In genomic region chr1:181987996-181988395, GRCh38 we compare ENCODE assay signal across 26 cellular contexts.
DNase-seq lines count a peak whose midpoint lies in the region; ATAC-seq, FAIRE-seq and TF ChIP-seq lines count a peak whose summit lies in the region.
"Had no signal": no experiment of that assay in that cellular context is flagged by ENCODE, and none has a peak within 500 bp of the region (broad histone marks: within the 10 kb centered on the region; RNA-seq: fewer than 3 reads in every experiment).

No MANE protein-coding gene starts in this region.

- H3K27ac Mint-ChIP-seq in H9 = no peak overlapping the region
- H3K27ac Mint-ChIP-seq in stimulated activated naive B cell treated with anti-CD40 and anti-IgM and Interleukin-4, amounts not matched to agents 10 μg/mL and 1 μg/mL and 100 μg/mL, for 72 hours = no peak overlapping the region
- H3K27ac Mint-ChIP-seq: CD14-positive monocyte; CD4-positive, alpha-beta memory T cell; CD4-positive, CD25-positive, alpha-beta regulatory T cell; CD8-positive, alpha-beta memory T cell had no signal

- no peak overlapping the region for H2BK5ac ChIP-seq in H9 (ENCODE audit: insufficient read length, low read length)

- no peaks in the 10 kb centered on the region for H3K36me3 ChIP-seq in BLaER1 treated with 17β-estradiol and CSF1 and Interleukin-3, amounts not matched to agents 10 nM and 100 nM
- H3K36me3 ChIP-seq in K562 (ENCODE audit: control insufficient read depth, insufficient read depth, low read length) = no peaks in the 10 kb centered on the region
- H3K36me3 ChIP-seq in thyroid gland = no peaks in the 10 kb centered on the region
- H3K36me3 ChIP-seq in PC-3 (ENCODE audit: low read depth, low read length) = no peaks in the 10 kb centered on the region
- H3K36me3 ChIP-seq: BE2C had no signal

- ATAC-seq in K562 = no peak
- no peak for ATAC-seq in PC-3
- no peak for ATAC-seq in stimulated activated naive B cell treated with anti-CD40 and anti-IgM and Interleukin-4, amounts not matched to agents 10 μg/mL and 1 μg/mL and 100 μg/mL, for 72 hours (replicated peaks)
- ATAC-seq: GM12878 had no signal

- no peak overlapping the region for H3K4ac ChIP-seq in H9 (ENCODE audit: low read depth, low read length)

- H3K4me3 Mint-ChIP-seq in H9 = no peak overlapping the region
- H3K4me3 Mint-ChIP-seq in stimulated activated naive B cell treated with anti-CD40 and anti-IgM and Interleukin-4, amounts not matched to agents 10 μg/mL and 1 μg/mL and 100 μg/mL, for 72 hours = no peak overlapping the region
- H3K4me3 Mint-ChIP-seq: CD14-positive monocyte; CD4-positive, alpha-beta memory T cell; CD4-positive, CD25-positive, alpha-beta regulatory T cell; CD8-positive, alpha-beta memory T cell had no signal

- H3K18ac ChIP-seq in H9 (ENCODE audit: insufficient read length, low read depth, low read length) = no peak overlapping the region

- no peak overlapping the region for H4K91ac ChIP-seq in H9 (ENCODE audit: insufficient read length, low read depth, low read length)

- H3K36me3 Mint-ChIP-seq in H9 (ENCODE audit: insufficient read depth in 1 of 3, low read depth in 3 of 3) = no peaks in the 10 kb centered on the region
- no peaks in the 10 kb centered on the region for H3K36me3 Mint-ChIP-seq in stimulated activated naive B cell treated with anti-CD40 and anti-IgM and Interleukin-4, amounts not matched to agents 10 μg/mL and 1 μg/mL and 100 μg/mL, for 72 hours
- H3K36me3 Mint-ChIP-seq: CD14-positive monocyte; CD4-positive, alpha-beta memory T cell; CD4-positive, CD25-positive, alpha-beta regulatory T cell; CD8-positive, alpha-beta memory T cell had no signal

- no peaks in the 10 kb centered on the region for H3K9me3 ChIP-seq in BLaER1 treated with 17β-estradiol and CSF1 and Interleukin-3, amounts not matched to agents 10 nM and 100 nM (replicated peaks in 1 of 11)
- H3K9me3 ChIP-seq in K562 (replicated peaks; ENCODE audit: control insufficient read depth, insufficient read depth, low read depth, low read length) = no peaks in the 10 kb centered on the region
- H3K9me3 ChIP-seq in thyroid gland = no peaks in the 10 kb centered on the region
- no peaks in the 10 kb centered on the region for H3K9me3 ChIP-seq in H9 (ENCODE audit: control insufficient read depth, low read depth, low read length)
- H3K9me3 ChIP-seq in PC-3 (ENCODE audit: low read length) = no peaks in the 10 kb centered on the region
- H3K9me3 ChIP-seq: BE2C had no signal

- H3K23me2 ChIP-seq in H9 (ENCODE audit: insufficient read length, low read depth, low read length, poor library complexity, severe bottlenecking) = no peaks in the 10 kb centered on the region

- no peaks in the 10 kb centered on the region for H3K79me2 ChIP-seq in K562 (ENCODE audit: control insufficient read depth, insufficient read depth, low read length)
- no peaks in the 10 kb centered on the region for H3K79me2 ChIP-seq in H9 (ENCODE audit: insufficient read depth, low read length)
- no peaks in the 10 kb centered on the region for H3K79me2 ChIP-seq in PC-3 (ENCODE audit: low read length)

- H3K9me3 Mint-ChIP-seq in H9 = no peaks in the 10 kb centered on the region
- no peaks in the 10 kb centered on the region for H3K9me3 Mint-ChIP-seq in stimulated activated naive B cell treated with anti-CD40 and anti-IgM and Interleukin-4, amounts not matched to agents 10 μg/mL and 1 μg/mL and 100 μg/mL, for 72 hours
- H3K9me3 Mint-ChIP-seq: CD4-positive, alpha-beta memory T cell had no signal

- no peak overlapping the region for H3K56ac ChIP-seq in H9 (ENCODE audit: insufficient read length, low read depth, low read length)

- H3K4me2 ChIP-seq in BLaER1 treated with 17β-estradiol and CSF1 and Interleukin-3, amounts not matched to agents 10 nM and 100 nM = peak overlapping the region; percentile 45 to 86 (median 71); a peak in 19 of 22 replicates
- H3K4me2 ChIP-seq in K562 (ENCODE audit: insufficient read depth, low read length) (no peak overlapping the region), H9 (ENCODE audit: insufficient read depth, insufficient read length, low read length) (no peak overlapping the region), PC-3 (ENCODE audit: low read length) (no peak overlapping the region)

- no peaks in the 10 kb centered on the region for H3K9me2 ChIP-seq in PC-3 (replicated peaks; ENCODE audit: low read length)

- no peak overlapping the region for H2BK120ac ChIP-seq in H9 (ENCODE audit: low read depth, low read length, poor library complexity, severe bottlenecking)

- no peak overlapping the region for H4K5ac ChIP-seq in H9 (ENCODE audit: insufficient read length, low read depth, low read length)

- H4K20me1 ChIP-seq in BLaER1 treated with 17β-estradiol and CSF1 and Interleukin-3, amounts not matched to agents 10 nM and 100 nM = 0 out of 22 replicates have a peak, but pooled peaks cover 0 to 5% (median 0%) of the 10 kb centered on the region in 11 experiments
- no peaks in the 10 kb centered on the region for H4K20me1 ChIP-seq in K562 (replicated peaks; ENCODE audit: control insufficient read depth, insufficient read depth, low read length)
- H4K20me1 ChIP-seq in H9 (ENCODE audit: control insufficient read depth, insufficient read depth, insufficient read length) = no peaks in the 10 kb centered on the region
- no peaks in the 10 kb centered on the region for H4K20me1 ChIP-seq in PC-3 (ENCODE audit: low read length)

- POLR2A ChIA-PET in K562 (lab: Yijun Ruan, JAX) (no interaction called here), PC-3 (lab: Charles Lee; ENCODE audit: unreplicated experiment) (no interaction called here)

- no peak overlapping the region for H3K27ac ChIP-seq in BLaER1 treated with 17β-estradiol and CSF1 and Interleukin-3, amounts not matched to agents 10 nM and 100 nM
- H3K27ac ChIP-seq in K562 (ENCODE audit: extremely low read depth, low read depth, low read length) (no peak overlapping the region), thyroid gland (peak overlapping the region; percentile 20 to 43 (median 37)), H9 (ENCODE audit: insufficient read length, low read depth, low read length) (no peak overlapping the region), PC-3 (ENCODE audit: low read length) (no peak overlapping the region)

- TF ChIP-seq CTCF in K562 (IDR thresholded peaks at IDR 0.05 in 2 of 3, conservative IDR thresholded peaks at IDR 0.05 in 1 of 3; ENCODE audit: insufficient read depth in 2 of 3, low read depth in 1 of 3, low read length in 3 of 3) (no peak), thyroid gland (IDR thresholded peaks at IDR 0.05) (no peak), H9 (conservative IDR thresholded peaks at IDR 0.05) (no peak), PC-3 (conservative IDR thresholded peaks at IDR 0.05; ENCODE audit: low read depth, low read length) (no peak)

- peaks cover 0 to 15% (median 0%) of the 10 kb centered on the region in 11 experiments; a peak in 4 of 22 replicates for H3K27me3 ChIP-seq in BLaER1 treated with 17β-estradiol and CSF1 and Interleukin-3, amounts not matched to agents 10 nM and 100 nM
- peaks cover 0 to 11% of the 10 kb centered on the region in 2 experiments; a peak in 2 of 5 replicates for H3K27me3 ChIP-seq in K562 (ENCODE audit: control insufficient read depth in 2 of 2, insufficient read depth in 2 of 2, low read length in 2 of 2)
- no peaks in the 10 kb centered on the region for H3K27me3 ChIP-seq in thyroid gland
- H3K27me3 ChIP-seq in H9 (ENCODE audit: insufficient read depth, low read length) = 0 out of 2 replicates have a peak, but pooled peaks cover 1% of the 10 kb centered on the region
- H3K27me3 ChIP-seq in PC-3 (ENCODE audit: low read length) = peaks cover 32% of the 10 kb centered on the region
- H3K27me3 ChIP-seq: BE2C had no signal

- TF ChIP-seq RAD21 in K562 (CRISPR knock-in tag; conservative IDR thresholded peaks at IDR 0.05 in 1 of 2, IDR thresholded peaks at IDR 0.05 in 1 of 2) = no peak

- no peaks in the 10 kb centered on the region for H3F3A ChIP-seq in PC-3 (ENCODE audit: low read length, unreplicated experiment)

- H3K27me3 Mint-ChIP-seq in H9 (ENCODE audit: low read depth) = no peaks in the 10 kb centered on the region; the same call in 1 of the 2 replicates
- H3K27me3 Mint-ChIP-seq in stimulated activated naive B cell treated with anti-CD40 and anti-IgM and Interleukin-4, amounts not matched to agents 10 μg/mL and 1 μg/mL and 100 μg/mL, for 72 hours = peaks cover 18 to 25% of the 10 kb centered on the region in 2 donors

- CTCF ChIA-PET in K562 (lab: Yijun Ruan, JAX; ENCODE audit: low intra/inter-chr PET ratio) (no interaction called here), PC-3 (lab: Charles Lee) (no interaction called here)

- no peak for FAIRE-seq in K562 (lab: Jason Lieb, UNC)
- FAIRE-seq: A204.1, GM12878, GM12892, GM18507 had no signal

- DNase-seq in K562 (ENCODE audit: extremely low read depth in 1 of 4, low spot score in 3 of 4) = no peak
- DNase-seq in thyroid gland = no peak
- no peak for DNase-seq in H9
- DNase-seq in PC-3 = no peak
- no peak for DNase-seq in stimulated activated naive B cell treated with anti-CD40 and anti-IgM and Interleukin-4, amounts not matched to agents 10 μg/mL and 1 μg/mL and 100 μg/mL, for 72 hours
- DNase-seq: 8988T; ACHN; BE2C; C1 segment of cervical spinal cord; CD4-positive, alpha-beta memory T cell; CD4-positive, CD25-positive, alpha-beta regulatory T cell; CD8-positive, alpha-beta memory T cell; COR-L47; DMS 273 treated with DMSO at 0.1 percent for 48 hours; DMS153; DMS53; DMS79; DND-41; EL; GDM1 had no signal

- no peak overlapping the region for H2AFZ ChIP-seq in K562 (ENCODE audit: low read depth, low read length)
- no peak overlapping the region for H2AFZ ChIP-seq in H9 (ENCODE audit: low read length)
- no peak overlapping the region for H2AFZ ChIP-seq in PC-3 (ENCODE audit: low read length)

- H2AK5ac ChIP-seq in H9 (ENCODE audit: insufficient read length, low read length) = no peak overlapping the region

- no peak overlapping the region for H2BK12ac ChIP-seq in H9 (ENCODE audit: insufficient read length, low read depth, low read length)

- no peak overlapping the region for H2BK15ac ChIP-seq in H9 (ENCODE audit: low read depth, low read length)

- BruUV-seq in K562 (replicated peaks; lab: Mats Ljungman, UMichigan) (no TSS peak), PC-3 (replicated peaks; lab: Mats Ljungman, UMichigan) (no TSS peak)

- in situ Hi-C loops in K562 (cut with MboI) = no loop called here

- H3K79me1 ChIP-seq in H9 (ENCODE audit: insufficient read depth, low read depth, low read length, poor library complexity, severe bottlenecking) = no peaks in the 10 kb centered on the region

- 0% methylated on average over 2 of the region's 2 CpGs for WGBS in K562 (ENCODE audit: insufficient coverage, low coverage, missing lambda C conversion rate)
- WGBS in thyroid gland, 2 donors = 62 to 71% methylated on average over 2 of the region's 2 CpGs
- no CpG with 5 or more reads among the region's 2 CpGs for WGBS in H9 (ENCODE audit: extremely low coverage, insufficient read length, low lambda C conversion rate)

- H3K9ac ChIP-seq in BLaER1 treated with 17β-estradiol and CSF1 and Interleukin-3, amounts not matched to agents 10 nM and 100 nM = no peak overlapping the region
- H3K9ac ChIP-seq in K562 (ENCODE audit: insufficient read depth in 1 of 2, low read depth in 2 of 2, low read length in 2 of 2) (no peak overlapping the region), H9 (ENCODE audit: extremely low read depth, insufficient read length, low read length) (no peak overlapping the region), PC-3 (ENCODE audit: low read length) (no peak overlapping the region)

- H2BK20ac ChIP-seq in H9 (ENCODE audit: low read depth, low read length, poor library complexity, severe bottlenecking) = no peak overlapping the region

- no peak overlapping the region for H3K4me3 ChIP-seq in BLaER1 treated with 17β-estradiol and CSF1 and Interleukin-3, amounts not matched to agents 10 nM and 100 nM
- no peak overlapping the region for H3K4me3 ChIP-seq in K562
- no peak overlapping the region for H3K4me3 ChIP-seq in thyroid gland (replicated peaks in 1 of 3)
- no peak overlapping the region for H3K4me3 ChIP-seq in PC-3 (ENCODE audit: low read length)
- H3K4me3 ChIP-seq: GM12878 had no signal

- H3K4me1 Mint-ChIP-seq in H9 = peaks cover 18 to 22% of the 10 kb centered on the region in 2 experiments
- no peaks in the 10 kb centered on the region for H3K4me1 Mint-ChIP-seq in stimulated activated naive B cell treated with anti-CD40 and anti-IgM and Interleukin-4, amounts not matched to agents 10 μg/mL and 1 μg/mL and 100 μg/mL, for 72 hours
- H3K4me1 Mint-ChIP-seq: CD14-positive monocyte; CD4-positive, CD25-positive, alpha-beta regulatory T cell; CD8-positive, alpha-beta memory T cell had no signal

- H3T11ph ChIP-seq in H9 (ENCODE audit: low read length) = no peak overlapping the region

- no peak for TF ChIP-seq EP300 in K562 (IDR thresholded peaks at IDR 0.05; ENCODE audit: low read length)

- no peak overlapping the region for H4K8ac ChIP-seq in H9 (replicated peaks; ENCODE audit: insufficient read length, low read depth, low read length)

- intact Hi-C loops in K562 (cut with micrococcal nuclease) = no loop called here
- intact Hi-C loops in thyroid gland (cut with DNase I) = no loop called here
- intact Hi-C loops in PC-3 (cut with micrococcal nuclease) = no loop called here

- peaks cover 15 to 26% (median 21%) of the 10 kb centered on the region in 10 experiments for H3K4me1 ChIP-seq in BLaER1 treated with 17β-estradiol and CSF1 and Interleukin-3, amounts not matched to agents 10 nM and 100 nM
- H3K4me1 ChIP-seq in K562 (replicated peaks in 1 of 2; ENCODE audit: control insufficient read depth in 2 of 2, insufficient read depth in 2 of 2, low read length in 2 of 2) (no peaks in the 10 kb centered on the region), thyroid gland (peaks cover 20 to 21% of the 10 kb centered on the region in 2 donors), H9 (ENCODE audit: insufficient read depth, low read length) (no peaks in the 10 kb centered on the region; the same call in 1 of the 2 replicates), PC-3 (ENCODE audit: insufficient read depth, low read length) (no peaks in the 10 kb centered on the region)
- H3K4me1 ChIP-seq: BE2C had no signal

- no peak overlapping the region for H3K14ac ChIP-seq in H9 (ENCODE audit: insufficient read depth, low read length)

- H3K23ac ChIP-seq in H9 (ENCODE audit: insufficient read length, low read depth, low read length) = no peak overlapping the region

- TF ChIP-seq POLR2A in K562 (conservative IDR thresholded peaks at IDR 0.05) (no peak), thyroid gland (IDR thresholded peaks at IDR 0.05) (no peak)

- H3K9me1 ChIP-seq in K562 (ENCODE audit: control insufficient read depth, insufficient read depth, low read length) = no peaks in the 10 kb centered on the region

Comparison
In these comparisons a context has a peak if more than half of its experiments do, and no peak if none do; other contexts are left out.
1. H3K27ac ChIP-seq: peak in thyroid gland (3 of 3); none in BLaER1 treated with 17β-estradiol and CSF1 and Interleukin-3, amounts not matched to agents 10 nM and 100 nM (0 of 11), K562 (single experiment), H9 (single experiment) and PC-3 (single experiment).
2. H3K4me2 ChIP-seq: peak in BLaER1 treated with 17β-estradiol and CSF1 and Interleukin-3, amounts not matched to agents 10 nM and 100 nM (11 of 11); none in K562 (single experiment), H9 (single experiment) and PC-3 (single experiment).